Comparison of ENCODE assay signal across 11 cellular contexts in genomic region chr3:120622870-120623718, GRCh38. TPM values are rescaled to one million over a fixed set of nuclear protein-coding genes. Genes with fewer than 3 reads are reported as not detected.
A peak's percentile ranks its signal among the peaks of the same experiment; 100 is the strongest.
DNase-seq lines count a peak whose midpoint lies in the region; ATAC-seq and TF ChIP-seq lines count a peak whose summit lies in the region.
"Had no signal": no experiment of that assay in that cellular context is flagged by ENCODE, and none has a peak within 500 bp of the region (broad histone marks: within the 10 kb centered on the region; RNA-seq: fewer than 3 reads in every experiment).

No MANE protein-coding gene starts in this region.

- H3K36me3 Mint-ChIP-seq in Calu3 (ENCODE audit: insufficient read depth, unreplicated experiment) (peaks cover 11% of the 10 kb centered on the region), HFFc6 (ENCODE audit: low read depth) (peaks cover 15% of the 10 kb centered on the region)

- H3K9me3 Mint-ChIP-seq in Calu3 (ENCODE audit: low read depth, unreplicated experiment) (peaks cover 9% of the 10 kb centered on the region), HFFc6 (no peaks in the 10 kb centered on the region; the same call in 1 of the 2 replicates)

- intact Hi-C loops in Calu3 (cut with micrococcal nuclease; ENCODE audit: unreplicated experiment), result no loop called here

- H3K4me3 Mint-ChIP-seq in Calu3 (ENCODE audit: low read depth, unreplicated experiment) (no peak overlapping the region), HFFc6 (peak overlapping the region; percentile 88)

- no peak overlapping the region for H3K27ac ChIP-seq in iPS-20b (ENCODE audit: low read length)

- ATAC-seq in GM21529 (IDR thresholded peaks at IDR 0.05; ENCODE audit: unreplicated experiment) (no peak), GM19023 (IDR thresholded peaks at IDR 0.05; ENCODE audit: unreplicated experiment) (no peak), GM21515 (IDR thresholded peaks at IDR 0.05; ENCODE audit: unreplicated experiment) (no peak)
- ATAC-seq: activated naive CD4-positive, alpha-beta T cell treated with anti-CD3 and anti-CD28 coated beads, Interleukin-2, amount 50 U/mL, for 72 hours had no signal

- DNase-seq in Calu3 (peak; percentile 27), HFFc6 (peak; percentile 99), T1000 (lab: John Stamatoyannopoulos, UW) (peak; percentile 84)
- no peak for DNase-seq in activated CD4-positive, CD25-positive, alpha-beta regulatory T cell treated with anti-CD3 and anti-CD28 coated beads, Interleukin-2, amount 50 U/mL, for 72 hours
- DNase-seq: kidney, NCI-H187 treated with DMSO at 0.1 percent for 48 hours had no signal

- no peak for TF ChIP-seq CTCF in Calu3 (IDR thresholded peaks at IDR 0.05; ENCODE audit: unreplicated experiment)
- TF ChIP-seq CTCF in HFFc6 (IDR thresholded peaks at IDR 0.05), result peak; percentile 87

- CTCF ChIA-PET in Calu3 (lab: Charles Lee), result no interaction called here

- H3K9ac ChIP-seq in iPS-20b (ENCODE audit: low read depth, low read length), result peak overlapping the region; percentile 1; the same call in 1 of the 2 replicates

- peaks cover 17% of the 10 kb centered on the region; the same call in 1 of the 2 replicates for H3K9me3 ChIP-seq in iPS-20b (ENCODE audit: insufficient read depth, low read depth, low read length)

- peaks cover 8% of the 10 kb centered on the region for H3K4me1 Mint-ChIP-seq in Calu3 (ENCODE audit: low read depth, unreplicated experiment)
- peaks cover 68% of the 10 kb centered on the region for H3K4me1 Mint-ChIP-seq in HFFc6 (ENCODE audit: low read depth)

- no peaks in the 10 kb centered on the region for H3K36me3 ChIP-seq in iPS-20b (ENCODE audit: insufficient read depth, low read depth, low read length)

- peak overlapping the region; percentile 22; the same call in 1 of the 2 replicates for H3K4me3 ChIP-seq in iPS-20b (ENCODE audit: low read length)

- H3K27ac Mint-ChIP-seq in Calu3 (ENCODE audit: unreplicated experiment), result peak overlapping the region; percentile 48
- H3K27ac Mint-ChIP-seq in HFFc6, result peak overlapping the region; percentile 99

- H3K4me1 ChIP-seq in iPS-20b (ENCODE audit: insufficient read depth, low read length), result peaks cover 3% of the 10 kb centered on the region; the same call in 1 of the 2 replicates

- no peaks in the 10 kb centered on the region for H3K27me3 ChIP-seq in iPS-20b (ENCODE audit: insufficient read depth, low read length)

- H3K27me3 Mint-ChIP-seq in Calu3 (ENCODE audit: unreplicated experiment), result no peaks in the 10 kb centered on the region
- no peaks in the 10 kb centered on the region for H3K27me3 Mint-ChIP-seq in HFFc6 (ENCODE audit: insufficient read depth)

- no TSS peak for BruUV-seq in Calu3 (replicated peaks; lab: Mats Ljungman, UMichigan)

RNA-seq across cellular contexts. Expression of gene NDUFB4, which starts 27.0 kb away (rescaled TPM):
- total RNA-seq in Calu3 (2022), result 118 and 138 TPM in 2 replicates
- total RNA-seq in HFFc6 (2021; fragmentation: NEBNext Ultra II Directional; extraction: Animal tissue kit (Norgen Biotek cat#: 25700)), result 100 to 1,000 TPM; 174 to 221 (median 198) TPM

RNA-seq across cellular contexts. Expression of gene HGD, which starts 58.9 kb away (rescaled TPM):
- 23.0 and 29.5 TPM in 2 replicates for total RNA-seq in Calu3 (2022)
- total RNA-seq in HFFc6 (2021; fragmentation: NEBNext Ultra II Directional; extraction: Animal tissue kit (Norgen Biotek cat#: 25700)), result under 1 TPM in 5 of 6 experiments, not detected in 1; 0.14 to 0.52 (median 0.30) TPM

Comparison
In these comparisons a context has a peak if more than half of its experiments do, and no peak if none do; other contexts are left out.
1. RNA of gene HGD, which starts 58.9 kb away (total RNA-seq): 23.0 to 29.5 TPM in Calu3; 0.14 to 0.52 TPM in HFFc6; every median in the first group is over 10 times any median in the second.